Comparison of ENCODE assay signal across 24 cellular contexts in genomic region chr13:57136093-57136492, GRCh38. TPM values are rescaled to one million over a fixed set of nuclear protein-coding genes. Genes with fewer than 3 reads are reported as not detected.
A peak's percentile ranks its signal among the peaks of the same experiment; 100 is the strongest.
DNase-seq lines count a peak whose midpoint lies in the region; ATAC-seq, FAIRE-seq and TF ChIP-seq lines count a peak whose summit lies in the region.
"Had no signal": no experiment of that assay in that cellular context is flagged by ENCODE, and none has a peak within 500 bp of the region (broad histone marks: within the 10 kb centered on the region; RNA-seq: fewer than 3 reads in every experiment).

No MANE protein-coding gene starts in this region.

- no peak overlapping the region for H3K14ac ChIP-seq in H1 (ENCODE audit: insufficient read length)

- no peak overlapping the region for H2BK120ac ChIP-seq in H1 (replicated peaks; ENCODE audit: low read depth, low read length)

- no peak overlapping the region for H3K18ac ChIP-seq in H1 (ENCODE audit: extremely low read depth, low read length)

- no peaks in the 10 kb centered on the region for H3K23me2 ChIP-seq in H1 (ENCODE audit: low read depth, low read length)

- H2BK12ac ChIP-seq in H1 (ENCODE audit: low read depth, low read length) = no peak overlapping the region

- H3K23ac ChIP-seq in H1 (ENCODE audit: insufficient read length) = no peak overlapping the region

- H3K79me1 ChIP-seq in H1 (ENCODE audit: low read depth, low read length) = no peaks in the 10 kb centered on the region

- no peaks in the 10 kb centered on the region for H3K4me1 Mint-ChIP-seq in activated T-cell treated with anti-CD3 and anti-CD28 coated beads, Interleukin-2, amount 50 U/mL, for 24 hours (ENCODE audit: low read depth)
- H3K4me1 Mint-ChIP-seq: CD14-positive monocyte; CD8-positive, alpha-beta memory T cell had no signal

- H3K27ac Mint-ChIP-seq in activated T-cell treated with anti-CD3 and anti-CD28 coated beads, Interleukin-2, amount 50 U/mL, for 24 hours = no peak overlapping the region
- H3K27ac Mint-ChIP-seq: CD14-positive monocyte; CD4-positive, alpha-beta T cell; CD8-positive, alpha-beta memory T cell had no signal

- no peak overlapping the region for H4K91ac ChIP-seq in H1 (replicated peaks; ENCODE audit: insufficient read length, low read length)

- no peaks in the 10 kb centered on the region for H3K79me2 ChIP-seq in SU-DHL-6 (ENCODE audit: insufficient read depth, low read length)
- no peaks in the 10 kb centered on the region for H3K79me2 ChIP-seq in H1 (ENCODE audit: control insufficient read depth in 1 of 2, insufficient read depth in 2 of 2, low read length in 2 of 2)

- TF ChIP-seq EP300 in H1 (IDR thresholded peaks at IDR 0.05; ENCODE audit: borderline replicate concordance in 1 of 2, low read depth in 2 of 2, low read length in 2 of 2) = no peak

- CTCF ChIA-PET in H1 (lab: Charles Lee; ENCODE audit: partially characterized antibody) = interaction anchor here (0.6 to 0.7 kb wide), 2 partner anchors 365 to 641 kb away, joined by 3 read pairs; no protein-coding TSS in a partner anchor

- TF ChIP-seq POLR2A in H1 (IDR thresholded peaks at IDR 0.05; ENCODE audit: control extremely low read depth in 1 of 2, low read depth in 2 of 2, low read length in 2 of 2) = no peak

- H4K8ac ChIP-seq in H1 (ENCODE audit: extremely low read depth, insufficient read depth, low read length) = no peak overlapping the region

- no peaks in the 10 kb centered on the region for H4K20me1 ChIP-seq in SU-DHL-6 (ENCODE audit: low read depth, low read length)
- H4K20me1 ChIP-seq in H1 (replicated peaks in 1 of 2; ENCODE audit: control insufficient read depth in 1 of 2, insufficient read depth in 2 of 2, low read length in 2 of 2) = no peaks in the 10 kb centered on the region
- H4K20me1 ChIP-seq: BLaER1 treated with 17β-estradiol and CSF1 and Interleukin-3, amounts not matched to agents 10 nM and 100 nM had no signal

- H2AK5ac ChIP-seq in H1 (ENCODE audit: low read depth, low read length) = no peak overlapping the region

- no peak for FAIRE-seq in H1 (lab: Jason Lieb, UNC)
- FAIRE-seq: A549, D721Med, GM12878, GM19239 had no signal

- H2AFZ ChIP-seq in SU-DHL-6 (ENCODE audit: low read depth, low read length, severe bottlenecking) (peak overlapping the region; percentile 14), H1 (ENCODE audit: low read length) (0 out of 2 replicates have a peak overlapping the region, but pooled peaks have one; percentile 39), neuron (ENCODE audit: low read depth, low read length) (peak overlapping the region; percentile 36)

- H3K27me3 Mint-ChIP-seq in activated T-cell treated with anti-CD3 and anti-CD28 coated beads, Interleukin-2, amount 50 U/mL, for 24 hours = no peaks in the 10 kb centered on the region
- H3K27me3 Mint-ChIP-seq: CD4-positive, alpha-beta T cell; CD8-positive, alpha-beta memory T cell had no signal

- H3K36me3 ChIP-seq in SU-DHL-6 (ENCODE audit: low read length) = no peaks in the 10 kb centered on the region
- no peaks in the 10 kb centered on the region for H3K36me3 ChIP-seq in H1 (ENCODE audit: control insufficient read depth in 2 of 4, insufficient read depth in 4 of 4, low read length in 3 of 4)
- no peaks in the 10 kb centered on the region for H3K36me3 ChIP-seq in neuron (ENCODE audit: insufficient read depth, low read length)
- H3K36me3 ChIP-seq: BE2C; BLaER1 treated with 17β-estradiol and CSF1 and Interleukin-3, amounts not matched to agents 10 nM and 100 nM had no signal

- ATAC-seq in GM21360 (IDR thresholded peaks at IDR 0.05; ENCODE audit: unreplicated experiment) = no peak
- ATAC-seq: A549, GM12878 had no signal

- H3K9me3 Mint-ChIP-seq in activated T-cell treated with anti-CD3 and anti-CD28 coated beads, Interleukin-2, amount 50 U/mL, for 24 hours = peaks cover 3% of the 10 kb centered on the region

- TF ChIP-seq CTCF in SU-DHL-6 (IDR thresholded peaks at IDR 0.05; ENCODE audit: insufficient read depth, low read length, poor library complexity, severe bottlenecking) = no peak
- TF ChIP-seq CTCF in H1 (IDR thresholded peaks at IDR 0.05; ENCODE audit: control extremely low read depth in 1 of 3, insufficient read depth in 1 of 3, low read depth in 1 of 3, low read length in 3 of 3) = no peak

- H3K27me3 ChIP-seq in SU-DHL-6 (ENCODE audit: low read length) (no peaks in the 10 kb centered on the region), H1 (replicated peaks in 1 of 4; ENCODE audit: control insufficient read depth in 3 of 4, extremely low read depth in 1 of 4, insufficient read depth in 3 of 4, low read length in 3 of 4) (no peaks in the 10 kb centered on the region), neuron (ENCODE audit: insufficient read depth, low read length) (no peaks in the 10 kb centered on the region)
- H3K27me3 ChIP-seq: BE2C; BLaER1 treated with 17β-estradiol and CSF1 and Interleukin-3, amounts not matched to agents 10 nM and 100 nM had no signal

- H3F3A ChIP-seq in SU-DHL-6 (ENCODE audit: insufficient read depth) = no peaks in the 10 kb centered on the region

- no peaks in the 10 kb centered on the region for H3K9me3 ChIP-seq in SU-DHL-6 (ENCODE audit: insufficient read depth, low read length)
- no peaks in the 10 kb centered on the region; a peak in 1 of 4 replicates for H3K9me3 ChIP-seq in H1 (ENCODE audit: insufficient read depth in 2 of 2, low read depth in 1 of 2, low read length in 1 of 2)
- no peaks in the 10 kb centered on the region for H3K9me3 ChIP-seq in neuron (ENCODE audit: low read length)
- H3K9me3 ChIP-seq: A549; BE2C; BLaER1 treated with 17β-estradiol and CSF1 and Interleukin-3, amounts not matched to agents 10 nM and 100 nM had no signal

- H3K9ac ChIP-seq in SU-DHL-6 (ENCODE audit: low read length) (no peak overlapping the region), H1 (replicated peaks in 1 of 4; ENCODE audit: extremely low read depth in 1 of 4, low read depth in 3 of 4, low read length in 3 of 4) (no peak overlapping the region)
- H3K9ac ChIP-seq: BLaER1 treated with 17β-estradiol and CSF1 and Interleukin-3, amounts not matched to agents 10 nM and 100 nM had no signal

- no peak overlapping the region for H3K4me3 Mint-ChIP-seq in activated T-cell treated with anti-CD3 and anti-CD28 coated beads, Interleukin-2, amount 50 U/mL, for 24 hours
- H3K4me3 Mint-ChIP-seq: CD14-positive monocyte; CD4-positive, alpha-beta T cell; CD8-positive, alpha-beta memory T cell had no signal

- H2BK15ac ChIP-seq in H1 (ENCODE audit: low read length) = no peak overlapping the region

- H3K27ac ChIP-seq in SU-DHL-6 (ENCODE audit: low read depth, low read length) (no peak overlapping the region), H1 (ENCODE audit: low read depth, low read length) (no peak overlapping the region)
- H3K27ac ChIP-seq: A549; BLaER1 treated with 17β-estradiol and CSF1 and Interleukin-3, amounts not matched to agents 10 nM and 100 nM had no signal

- no peak overlapping the region for H2BK5ac ChIP-seq in H1 (ENCODE audit: low read depth, low read length)

- TF ChIP-seq RAD21 in H1 (IDR thresholded peaks at IDR 0.05 in 1 of 2, conservative IDR thresholded peaks at IDR 0.05 in 1 of 2; ENCODE audit: low read depth in 2 of 2, low read length in 2 of 2) = no peak

- no peak overlapping the region for H2BK20ac ChIP-seq in H1 (ENCODE audit: low read length)

- H3K4me3 ChIP-seq in SU-DHL-6 (ENCODE audit: insufficient read depth, low read length, poor library complexity, severe bottlenecking) (no peak overlapping the region), H1 (ENCODE audit: extremely low read depth in 1 of 4, insufficient read depth in 2 of 4, low read depth in 3 of 4, low read length in 4 of 4) (no peak overlapping the region), neuron (ENCODE audit: low read length) (no peak overlapping the region)
- H3K4me3 ChIP-seq: A549; BLaER1 treated with 17β-estradiol and CSF1 and Interleukin-3, amounts not matched to agents 10 nM and 100 nM; GM12878 had no signal

- no peak for DNase-seq in H1 (ENCODE audit: low read depth in 1 of 2, low spot score in 2 of 2)
- DNase-seq in activated T-cell treated with anti-CD3 and anti-CD28 coated beads, Interleukin-2, amount 50 U/mL, for 24 hours = no peak
- DNase-seq: 8988T; ACHN; AML-193; BE2C; CD4-positive, alpha-beta T cell; CD8-positive, alpha-beta memory T cell; DMS 273 treated with DMSO at 0.1 percent for 48 hours; DMS79; EL; GDM1; GOT3; H7; HCEC 1CT had no signal

- H3K4ac ChIP-seq in H1 (replicated peaks; ENCODE audit: insufficient read length, low read depth, low read length) = no peak overlapping the region

- H3K9me2 ChIP-seq in SU-DHL-6 (replicated peaks; ENCODE audit: insufficient read depth, low read length) = no peaks in the 10 kb centered on the region

- H3K4me1 ChIP-seq in H1 (replicated peaks in 1 of 4; ENCODE audit: control insufficient read depth in 3 of 4, insufficient read depth in 4 of 4, low read length in 3 of 4) (no peaks in the 10 kb centered on the region), neuron (ENCODE audit: insufficient read depth, low read length) (no peaks in the 10 kb centered on the region)
- H3K4me1 ChIP-seq: A549; BE2C; BLaER1 treated with 17β-estradiol and CSF1 and Interleukin-3, amounts not matched to agents 10 nM and 100 nM had no signal

- H3K36me3 Mint-ChIP-seq in activated T-cell treated with anti-CD3 and anti-CD28 coated beads, Interleukin-2, amount 50 U/mL, for 24 hours (ENCODE audit: low read depth) = no peaks in the 10 kb centered on the region
- H3K36me3 Mint-ChIP-seq: CD14-positive monocyte; CD8-positive, alpha-beta memory T cell had no signal

- H3K56ac ChIP-seq in H1 (replicated peaks; ENCODE audit: insufficient read length, low read depth, low read length) = no peak overlapping the region

- WGBS in H1 (ENCODE audit: extremely low coverage in 1 of 2, insufficient coverage in 1 of 2, insufficient read length in 1 of 2, insufficient replicate concordance in 2 of 2, low coverage in 1 of 2, low lambda C conversion rate in 2 of 2, missing lambda C conversion rate in 1 of 2), 2 experiments = 86% methylated on average over 2 of the region's 2 CpGs; no CpG with 5 or more reads in 1 of the 2 experiments

- H3K4me2 ChIP-seq in SU-DHL-6 (ENCODE audit: low read depth, low read length, poor library complexity, severe bottlenecking) (no peak overlapping the region), H1 (ENCODE audit: insufficient read depth in 1 of 2, low read depth in 2 of 2, low read length in 2 of 2) (no peak overlapping the region)
- H3K4me2 ChIP-seq: A549; BLaER1 treated with 17β-estradiol and CSF1 and Interleukin-3, amounts not matched to agents 10 nM and 100 nM had no signal

- no peak overlapping the region for H4K5ac ChIP-seq in H1 (ENCODE audit: insufficient read length, low read depth, low read length)

- POLR2A ChIA-PET in H1 (lab: Charles Lee; ENCODE audit: partially characterized antibody) = no interaction called here

RNA-seq across cellular contexts. Expression of gene PRR20A, which starts 4.6 kb away (rescaled TPM):
- not detected in 2 replicates for total RNA-seq in H1 (2021; fragmentation: NEBNext Ultra II Directional; extraction: Animal tissue kit (Norgen Biotek cat#: 25700))
- not detected in 2 replicates for polyA plus RNA-seq in H1 (2011; rRNA removed)
- not detected for polyA plus RNA-seq in H1 (2011; cell fraction: cytosol; rRNA removed)
- not detected for polyA plus RNA-seq in H1 (2011; cell fraction: nucleus; rRNA removed)
- not detected in 4 replicates for polyA plus RNA-seq in H1 (2012, experiment 1 of 2)
- polyA plus RNA-seq in H1 (2012, experiment 2 of 2) = not detected
- not detected for polyA plus RNA-seq in H1 (2013, experiment 1 of 2)
- polyA plus RNA-seq in H1 (2013, experiment 2 of 2) = not detected
- not detected in 2 replicates for polyA minus RNA-seq in H1 (2011; rRNA and poly(A)+ RNA removed)
- polyA minus RNA-seq in H1 (2011; cell fraction: cytosol; rRNA and poly(A)+ RNA removed) = not detected
- not detected for polyA minus RNA-seq in H1 (2011; cell fraction: nucleus; rRNA and poly(A)+ RNA removed)
- total RNA-seq: CD4-positive, alpha-beta T cell; CD8-positive, alpha-beta memory T cell; GM12878; H7 had no signal
- polyA plus RNA-seq: A549; CD14-positive monocyte; CD8-positive, alpha-beta memory T cell; GM12878 had no signal

RNA-seq across cellular contexts. Expression of gene PRR20B, which starts 11.2 kb away (rescaled TPM):
- total RNA-seq in H1 (2021; fragmentation: NEBNext Ultra II Directional; extraction: Animal tissue kit (Norgen Biotek cat#: 25700)) = not detected in 2 replicates
- polyA plus RNA-seq in H1 (2011; rRNA removed) = not detected in 2 replicates
- not detected for polyA plus RNA-seq in H1 (2011; cell fraction: cytosol; rRNA removed)
- polyA plus RNA-seq in H1 (2011; cell fraction: nucleus; rRNA removed) = not detected
- polyA plus RNA-seq in H1 (2012, experiment 1 of 2) = not detected in 4 replicates
- polyA plus RNA-seq in H1 (2012, experiment 2 of 2) = not detected
- not detected for polyA plus RNA-seq in H1 (2013, experiment 1 of 2)
- not detected for polyA plus RNA-seq in H1 (2013, experiment 2 of 2)
- not detected in 2 replicates for polyA minus RNA-seq in H1 (2011; rRNA and poly(A)+ RNA removed)
- polyA minus RNA-seq in H1 (2011; cell fraction: cytosol; rRNA and poly(A)+ RNA removed) = not detected
- polyA minus RNA-seq in H1 (2011; cell fraction: nucleus; rRNA and poly(A)+ RNA removed) = not detected
- total RNA-seq: CD4-positive, alpha-beta T cell; CD8-positive, alpha-beta memory T cell; GM12878; H7 had no signal
- polyA plus RNA-seq: A549; CD14-positive monocyte; CD8-positive, alpha-beta memory T cell; GM12878 had no signal

RNA-seq across cellular contexts. Expression of gene PRR20C, which starts 17.8 kb away (rescaled TPM):
- total RNA-seq in H1 (2021; fragmentation: NEBNext Ultra II Directional; extraction: Animal tissue kit (Norgen Biotek cat#: 25700)) = not detected in 2 replicates
- polyA plus RNA-seq in H1 (2011; rRNA removed) = not detected in 2 replicates
- polyA plus RNA-seq in H1 (2011; cell fraction: cytosol; rRNA removed) = not detected
- polyA plus RNA-seq in H1 (2011; cell fraction: nucleus; rRNA removed) = not detected
- not detected in 4 replicates for polyA plus RNA-seq in H1 (2012, experiment 1 of 2)
- not detected for polyA plus RNA-seq in H1 (2012, experiment 2 of 2)
- polyA plus RNA-seq in H1 (2013, experiment 1 of 2) = not detected
- not detected for polyA plus RNA-seq in H1 (2013, experiment 2 of 2)
- not detected in 2 replicates for polyA minus RNA-seq in H1 (2011; rRNA and poly(A)+ RNA removed)
- not detected for polyA minus RNA-seq in H1 (2011; cell fraction: cytosol; rRNA and poly(A)+ RNA removed)
- polyA minus RNA-seq in H1 (2011; cell fraction: nucleus; rRNA and poly(A)+ RNA removed) = not detected
- total RNA-seq: CD4-positive, alpha-beta T cell; CD8-positive, alpha-beta memory T cell; GM12878; H7 had no signal
- polyA plus RNA-seq: A549; CD14-positive monocyte; CD8-positive, alpha-beta memory T cell; GM12878 had no signal

RNA-seq across cellular contexts. Expression of gene PRR20D, which starts 24.3 kb away (rescaled TPM):
- total RNA-seq in H1 (2021; fragmentation: NEBNext Ultra II Directional; extraction: Animal tissue kit (Norgen Biotek cat#: 25700)) = not detected in 2 replicates
- not detected in 2 replicates for polyA plus RNA-seq in H1 (2011; rRNA removed)
- polyA plus RNA-seq in H1 (2011; cell fraction: cytosol; rRNA removed) = not detected
- not detected for polyA plus RNA-seq in H1 (2011; cell fraction: nucleus; rRNA removed)
- not detected in 4 replicates for polyA plus RNA-seq in H1 (2012, experiment 1 of 2)
- polyA plus RNA-seq in H1 (2012, experiment 2 of 2) = not detected
- polyA plus RNA-seq in H1 (2013, experiment 1 of 2) = not detected
- polyA plus RNA-seq in H1 (2013, experiment 2 of 2) = not detected
- polyA minus RNA-seq in H1 (2011; rRNA and poly(A)+ RNA removed) = not detected in 2 replicates
- polyA minus RNA-seq in H1 (2011; cell fraction: cytosol; rRNA and poly(A)+ RNA removed) = not detected
- polyA minus RNA-seq in H1 (2011; cell fraction: nucleus; rRNA and poly(A)+ RNA removed) = not detected
- total RNA-seq: CD4-positive, alpha-beta T cell; CD8-positive, alpha-beta memory T cell; GM12878; H7 had no signal
- polyA plus RNA-seq: A549; CD14-positive monocyte; CD8-positive, alpha-beta memory T cell; GM12878 had no signal

RNA-seq across cellular contexts. Expression of gene PRR20E, which starts 30.9 kb away (rescaled TPM):
- not detected in 2 replicates for total RNA-seq in H1 (2021; fragmentation: NEBNext Ultra II Directional; extraction: Animal tissue kit (Norgen Biotek cat#: 25700))
- not detected in 2 replicates for polyA plus RNA-seq in H1 (2011; rRNA removed)
- polyA plus RNA-seq in H1 (2011; cell fraction: cytosol; rRNA removed) = not detected
- not detected for polyA plus RNA-seq in H1 (2011; cell fraction: nucleus; rRNA removed)
- not detected in 4 replicates for polyA plus RNA-seq in H1 (2012, experiment 1 of 2)
- polyA plus RNA-seq in H1 (2012, experiment 2 of 2) = not detected
- polyA plus RNA-seq in H1 (2013, experiment 1 of 2) = not detected
- polyA plus RNA-seq in H1 (2013, experiment 2 of 2) = not detected
- not detected in 2 replicates for polyA minus RNA-seq in H1 (2011; rRNA and poly(A)+ RNA removed)
- polyA minus RNA-seq in H1 (2011; cell fraction: cytosol; rRNA and poly(A)+ RNA removed) = not detected
- polyA minus RNA-seq in H1 (2011; cell fraction: nucleus; rRNA and poly(A)+ RNA removed) = not detected
- total RNA-seq: CD4-positive, alpha-beta T cell; CD8-positive, alpha-beta memory T cell; GM12878; H7 had no signal
- polyA plus RNA-seq: A549; CD14-positive monocyte; CD8-positive, alpha-beta memory T cell; GM12878 had no signal
